14 cellular contexts compared by ENCODE assay signal in genomic region chr11:130513132-130513531, GRCh38.
DNase-seq lines count a peak whose midpoint lies in the region; ATAC-seq and TF ChIP-seq lines count a peak whose summit lies in the region.
"Had no signal": no experiment of that assay in that cellular context is flagged by ENCODE, and none has a peak within 500 bp of the region (broad histone marks: within the 10 kb centered on the region; RNA-seq: fewer than 3 reads in every experiment).

No MANE protein-coding gene starts in this region.

- no peaks in the 10 kb centered on the region for H3K4me1 Mint-ChIP-seq in stimulated activated naive CD8-positive, alpha-beta T cell treated with anti-CD3 and anti-CD28 coated beads, Interleukin-15, amount 100 ng/mL, for 72 hours
- no peaks in the 10 kb centered on the region for H3K4me1 Mint-ChIP-seq in MCF 10A (ENCODE audit: insufficient read depth, unreplicated experiment)
- H3K4me1 Mint-ChIP-seq: naive B cell had no signal

- H3K9me3 Mint-ChIP-seq in stimulated activated naive CD8-positive, alpha-beta T cell treated with anti-CD3 and anti-CD28 coated beads, Interleukin-15, amount 100 ng/mL, for 72 hours, result peaks cover 4 to 8% of the 10 kb centered on the region in 2 donors
- peaks cover under 1% of the 10 kb centered on the region for H3K9me3 Mint-ChIP-seq in MCF 10A (ENCODE audit: unreplicated experiment)

- intact Hi-C loops in sciatic nerve (cut with DNase I), result no loop called here
- intact Hi-C loops in MCF 10A (cut with micrococcal nuclease), result no loop called here

- peaks cover 5% of the 10 kb centered on the region for H3K4me1 ChIP-seq in fibroblast of lung (ENCODE audit: control insufficient read depth, extremely low read depth, insufficient read depth, low read length)

- ATAC-seq in sciatic nerve (peak; percentile 79), GM18519 (IDR thresholded peaks at IDR 0.05; ENCODE audit: low FRiP score, unreplicated experiment) (no peak)
- ATAC-seq in stimulated activated naive CD8-positive, alpha-beta T cell treated with anti-CD3 and anti-CD28 coated beads, Interleukin-15, amount 100 ng/mL, for 72 hours, result no peak

- no peaks in the 10 kb centered on the region for H3K79me2 ChIP-seq in fibroblast of lung (ENCODE audit: control insufficient read depth, insufficient read depth, low read length)

- H3K27me3 Mint-ChIP-seq in stimulated activated naive CD8-positive, alpha-beta T cell treated with anti-CD3 and anti-CD28 coated beads, Interleukin-15, amount 100 ng/mL, for 72 hours, result peaks cover 14% of the 10 kb centered on the region
- H3K27me3 Mint-ChIP-seq in MCF 10A (ENCODE audit: insufficient read depth, unreplicated experiment), result no peaks in the 10 kb centered on the region

- H3K27ac Mint-ChIP-seq in stimulated activated naive CD8-positive, alpha-beta T cell treated with anti-CD3 and anti-CD28 coated beads, Interleukin-15, amount 100 ng/mL, for 72 hours, result no peak overlapping the region
- H3K27ac Mint-ChIP-seq in MCF 10A (ENCODE audit: low read depth, unreplicated experiment), result no peak overlapping the region
- H3K27ac Mint-ChIP-seq: naive B cell had no signal

- no peaks in the 10 kb centered on the region for H3K27me3 ChIP-seq in fibroblast of lung (ENCODE audit: control insufficient read depth, insufficient read depth, low read length)
- H3K27me3 ChIP-seq: Peyer's patch had no signal

- POLR2A ChIA-PET in MCF 10A (lab: Yijun Ruan, JAX), result no interaction called here

- no TSS peak for BruUV-seq in MCF 10A (replicated peaks; lab: Mats Ljungman, UMichigan)

- no peak overlapping the region for H3K27ac ChIP-seq in fibroblast of lung (ENCODE audit: insufficient read depth, low read length)
- H3K27ac ChIP-seq: Peyer's patch, skin epidermis had no signal

- no peak overlapping the region for H3K9ac ChIP-seq in fibroblast of lung (ENCODE audit: insufficient read depth, low read length)

- CTCF ChIA-PET in MCF 10A (lab: Yijun Ruan, JAX), result interaction anchor here (0.6 kb wide), 1 partner anchor 202 kb away, joined by 3 read pairs; no protein-coding TSS in a partner anchor

- H4K20me1 ChIP-seq in fibroblast of lung (ENCODE audit: control insufficient read depth, extremely low read depth, insufficient read depth, low read length), result no peaks in the 10 kb centered on the region

- H3K9me3 ChIP-seq in fibroblast of lung (ENCODE audit: control insufficient read depth, insufficient read depth, low read depth, low read length), result no peaks in the 10 kb centered on the region
- H3K9me3 ChIP-seq: Caco-2, Peyer's patch had no signal

- no peaks in the 10 kb centered on the region for H3K36me3 Mint-ChIP-seq in MCF 10A (ENCODE audit: insufficient read depth, unreplicated experiment)

- no peaks in the 10 kb centered on the region for H3K36me3 ChIP-seq in fibroblast of lung (ENCODE audit: control insufficient read depth, insufficient read depth, low read length)
- H3K36me3 ChIP-seq: Peyer's patch had no signal

- H3K4me2 ChIP-seq in fibroblast of lung (ENCODE audit: extremely low read depth, insufficient read depth, low read length), result no peak overlapping the region

- TF ChIP-seq CTCF in fibroblast of lung (conservative IDR thresholded peaks at IDR 0.05 in 1 of 2, IDR thresholded peaks at IDR 0.05 in 1 of 2; ENCODE audit: low read depth in 1 of 2, low read length in 2 of 2), result no peak
- TF ChIP-seq CTCF in MCF 10A (IDR thresholded peaks at IDR 0.05; ENCODE audit: unreplicated experiment), result no peak

- DNase-seq in EH (ENCODE audit: low read depth) (peak; percentile 69), NCI-H446 treated with DMSO at 0.1 percent for 48 hours (lab: John Stamatoyannopoulos, UW) (peak; percentile 23), fibroblast of lung (ENCODE audit: low read depth in 2 of 2) (peak; percentile 40 to 67), sciatic nerve (ENCODE audit: low spot score) (no peak), MCF 10A (ENCODE audit: unreplicated experiment) (no peak), activated gamma-delta T cell treated with Interleukin-2 at 50 U/mL for 16 hours (no peak)
- no peak for DNase-seq in stimulated activated naive CD8-positive, alpha-beta T cell treated with anti-CD3 and anti-CD28 coated beads, Interleukin-15, amount 100 ng/mL, for 72 hours
- DNase-seq: Caco-2; effector CD8-positive, alpha-beta T cell; naive B cell; T1000 had no signal

- no peak overlapping the region for H3K4me3 ChIP-seq in fibroblast of lung (replicated peaks in 1 of 4; ENCODE audit: control extremely low read depth in 1 of 4, insufficient read depth in 1 of 4, low read depth in 3 of 4, low read length in 4 of 4)
- H3K4me3 ChIP-seq: Peyer's patch, skin epidermis had no signal

- no peak overlapping the region for H3K4me3 Mint-ChIP-seq in stimulated activated naive CD8-positive, alpha-beta T cell treated with anti-CD3 and anti-CD28 coated beads, Interleukin-15, amount 100 ng/mL, for 72 hours
- H3K4me3 Mint-ChIP-seq in MCF 10A (ENCODE audit: unreplicated experiment), result no peak overlapping the region
- H3K4me3 Mint-ChIP-seq: naive B cell had no signal

- H2AFZ ChIP-seq in fibroblast of lung (ENCODE audit: low read length), result no peak overlapping the region

Comparison
In these comparisons a context has a peak if more than half of its experiments do, and no peak if none do; other contexts are left out.
1. DNase-seq: peak in EH (single experiment), NCI-H446 treated with DMSO at 0.1 percent for 48 hours (single experiment) and fibroblast of lung (2 of 2); none in sciatic nerve (single experiment), stimulated activated naive CD8-positive, alpha-beta T cell treated with anti-CD3 and anti-CD28 coated beads, Interleukin-15, amount 100 ng/mL, for 72 hours (0 of 2), MCF 10A (single experiment) and activated gamma-delta T cell treated with Interleukin-2 at 50 U/mL for 16 hours (single experiment).